ENCODE assay signal across 30 cellular contexts in the genomic region with DNA sequence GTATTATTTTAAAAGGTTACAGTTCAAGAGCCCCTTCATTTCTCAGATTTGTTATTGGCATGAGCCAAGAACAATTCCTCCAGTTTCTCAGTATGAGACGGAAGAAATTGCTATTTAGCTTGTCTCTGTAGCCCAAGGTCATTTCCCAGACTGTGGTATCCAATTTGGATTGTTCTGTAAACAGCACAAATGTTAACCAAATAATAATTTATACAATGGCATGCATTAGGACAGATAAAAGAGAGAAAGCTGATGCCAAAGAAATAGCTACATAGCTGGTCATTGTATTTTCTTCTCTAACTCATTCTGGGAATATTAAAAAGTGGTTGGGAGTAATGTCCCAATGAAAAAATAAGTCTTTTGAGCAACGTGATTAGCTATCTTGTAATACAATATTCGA.
"Had no signal": no experiment of that assay in that cellular context is flagged by ENCODE, and none has a peak within 500 bp of the region (broad histone marks: within the 10 kb centered on the region; RNA-seq: fewer than 3 reads in every experiment).

No MANE protein-coding gene starts in this region.

- H3K36me3 ChIP-seq: ascending aorta, cardiac muscle cell, SJCRH30 had no signal

- H3K27ac ChIP-seq: cardiac muscle cell, KMS-11, SJCRH30, SK-N-MC had no signal

- H3K4me3 ChIP-seq: ascending aorta, cardiac muscle cell, SJCRH30, SK-N-MC had no signal

- H3K4me3 Mint-ChIP-seq: activated CD4-positive, alpha-beta T cell treated with anti-CD3 and anti-CD28 coated beads, Interleukin-2, amount 10 ng/mL, durations not matched to agents 24 days and 14 days; activated CD8-positive, alpha-beta T cell treated with anti-CD3 and anti-CD28 coated beads for 36 hours; activated naive CD8-positive, alpha-beta T cell treated with anti-CD3 and anti-CD28 coated beads for 36 hours; activated T-cell treated with anti-CD3 and anti-CD28 coated beads, Interleukin-2, amount 50 U/mL, for 72 hours; activated T-helper 17 cell treated with anti-CD3 and anti-CD28 coated beads, Interleukin-2, amount 50 U/mL, for 72 hours had no signal

- DNase-seq: activated CD4-positive, alpha-beta T cell treated with anti-CD3 and anti-CD28 coated beads, Interleukin-2, amount 10 ng/mL, durations not matched to agents 24 days and 14 days; activated CD4-positive, alpha-beta T cell treated with anti-CD3 and anti-CD28 coated beads, Interleukin-2, amount 50 U/mL, for 4 hours; activated CD8-positive, alpha-beta T cell treated with anti-CD3 and anti-CD28 coated beads for 36 hours; activated effector memory CD4-positive, alpha-beta T cell treated with anti-CD3 and anti-CD28 coated beads, Interleukin-2, amount 50 U/mL, for 16 hours; activated naive CD4-positive, alpha-beta T cell; activated naive CD4-positive, alpha-beta T cell treated with anti-CD3 and anti-CD28 coated beads, Interleukin-2, amount 50 U/mL, for 16 hours; activated naive CD8-positive, alpha-beta T cell treated with anti-CD3 and anti-CD28 coated beads for 36 hours; activated T-cell treated with anti-CD3 and anti-CD28 coated beads, Interleukin-2, amount 50 U/mL, for 1 hour; activated T-cell treated with anti-CD3 and anti-CD28 coated beads, Interleukin-2, amount 50 U/mL, for 72 hours; amygdala; MM.1S; MV-4-11; NCI-H1092; NCI-H1436 treated with DMSO at 0.1 percent for 48 hours; NCI-H1694 treated with DMSO at 0.1 percent for 48 hours; NCI-H2029; NCI-H226; NCI-H446 treated with DMSO at 0.1 percent for 48 hours; NCI-H524; NCI-H69; NCI-H82; SHP77; SJCRH30; T1000 had no signal

- H3K27me3 ChIP-seq: ascending aorta, cardiac muscle cell, SJCRH30 had no signal

- ATAC-seq: activated CD8-positive, alpha-beta T cell treated with anti-CD3 and anti-CD28 coated beads for 36 hours; activated T-cell treated with anti-CD3 and anti-CD28 coated beads, Interleukin-2, amount 50 U/mL, for 72 hours; activated T-helper 17 cell treated with anti-CD3 and anti-CD28 coated beads, Interleukin-2, amount 50 U/mL, for 72 hours; Panc1 had no signal

- H3K9me3 Mint-ChIP-seq: activated CD4-positive, alpha-beta T cell treated with anti-CD3 and anti-CD28 coated beads, Interleukin-2, amount 10 ng/mL, durations not matched to agents 24 days and 14 days; activated CD8-positive, alpha-beta T cell treated with anti-CD3 and anti-CD28 coated beads for 36 hours; activated naive CD8-positive, alpha-beta T cell treated with anti-CD3 and anti-CD28 coated beads for 36 hours; activated T-helper 17 cell treated with anti-CD3 and anti-CD28 coated beads, Interleukin-2, amount 50 U/mL, for 72 hours had no signal

- H3K27me3 Mint-ChIP-seq: activated CD4-positive, alpha-beta T cell treated with anti-CD3 and anti-CD28 coated beads, Interleukin-2, amount 10 ng/mL, durations not matched to agents 24 days and 14 days; activated CD8-positive, alpha-beta T cell treated with anti-CD3 and anti-CD28 coated beads for 36 hours; activated naive CD8-positive, alpha-beta T cell treated with anti-CD3 and anti-CD28 coated beads for 36 hours had no signal

- H3K4me1 Mint-ChIP-seq: activated CD4-positive, alpha-beta T cell treated with anti-CD3 and anti-CD28 coated beads, Interleukin-2, amount 10 ng/mL, durations not matched to agents 24 days and 14 days; activated naive CD8-positive, alpha-beta T cell treated with anti-CD3 and anti-CD28 coated beads for 36 hours; activated T-helper 17 cell treated with anti-CD3 and anti-CD28 coated beads, Interleukin-2, amount 50 U/mL, for 72 hours had no signal

- H3K27ac Mint-ChIP-seq: activated CD4-positive, alpha-beta T cell treated with anti-CD3 and anti-CD28 coated beads, Interleukin-2, amount 10 ng/mL, durations not matched to agents 24 days and 14 days; activated CD8-positive, alpha-beta T cell treated with anti-CD3 and anti-CD28 coated beads for 36 hours; activated naive CD8-positive, alpha-beta T cell treated with anti-CD3 and anti-CD28 coated beads for 36 hours; activated T-cell treated with anti-CD3 and anti-CD28 coated beads, Interleukin-2, amount 50 U/mL, for 72 hours; activated T-helper 17 cell treated with anti-CD3 and anti-CD28 coated beads, Interleukin-2, amount 50 U/mL, for 72 hours had no signal

- H3K4me1 ChIP-seq: ascending aorta, SJCRH30 had no signal

- H3K36me3 Mint-ChIP-seq: activated naive CD8-positive, alpha-beta T cell treated with anti-CD3 and anti-CD28 coated beads for 36 hours had no signal

- H3K9me3 ChIP-seq: ascending aorta, SJCRH30 had no signal
